Comparison of ENCODE assay signal across 10 cellular contexts in genomic region chr14:90698379-90698869, GRCh38.
DNase-seq lines count a peak whose midpoint lies in the region; ATAC-seq and TF ChIP-seq lines count a peak whose summit lies in the region.
"Had no signal": no experiment of that assay in that cellular context is flagged by ENCODE, and none has a peak within 500 bp of the region (broad histone marks: within the 10 kb centered on the region; RNA-seq: fewer than 3 reads in every experiment).

No MANE protein-coding gene starts in this region.

- DNase-seq in amygdala (lab: John Stamatoyannopoulos, UW) (peak in 52 of 56 donors; percentile 15 to 87 (median 62)), right cardiac atrium (peak; percentile 81 to 90 (median 88)), smooth muscle cell (lab: John Stamatoyannopoulos, UW; ENCODE audit: unreplicated experiment) (no peak), T-cell (no peak), HT-29 (ENCODE audit: low spot score) (no peak)
- DNase-seq in activated CD4-positive, alpha-beta memory T cell treated with anti-CD3 and anti-CD28 coated beads for 36 hours: no peak
- DNase-seq: effector CD8-positive, alpha-beta T cell had no signal

- H3K27ac ChIP-seq in HEK293 (ENCODE audit: extremely low read depth, low read depth, low read length) (no peak overlapping the region), right cardiac atrium (ENCODE audit: low read length) (peak overlapping the region; percentile 84), smooth muscle cell (ENCODE audit: low read depth) (peak overlapping the region; percentile 29)

- no peaks in the 10 kb centered on the region for H4K20me1 ChIP-seq in smooth muscle cell (ENCODE audit: low read depth)

- no peak for TF ChIP-seq CTCF in HEK293 (tag by site-specific recombination; IDR thresholded peaks at IDR 0.05)
- TF ChIP-seq CTCF in smooth muscle cell (IDR thresholded peaks at IDR 0.05; ENCODE audit: borderline replicate concordance, insufficient read depth, poor library complexity, severe bottlenecking): no peak

- H3K9me3 ChIP-seq in HEK293 (ENCODE audit: control insufficient read depth, insufficient read depth, low read depth, low read length) (no peaks in the 10 kb centered on the region), right cardiac atrium (ENCODE audit: control insufficient read depth, low read length) (no peaks in the 10 kb centered on the region), smooth muscle cell (replicated peaks; ENCODE audit: low read depth) (no peaks in the 10 kb centered on the region)

- ATAC-seq in right cardiac atrium: peak; percentile 71 to 77
- ATAC-seq in HG02571 (IDR thresholded peaks at IDR 0.05; ENCODE audit: unreplicated experiment): no peak
- ATAC-seq in T-cell (replicated peaks in 1 of 4): no peak

- H3K4me1 ChIP-seq in HEK293 (ENCODE audit: control insufficient read depth, insufficient read depth, low read length) (peaks cover 12% of the 10 kb centered on the region), right cardiac atrium (ENCODE audit: control insufficient read depth, insufficient read depth, low read length) (peaks cover 3% of the 10 kb centered on the region), smooth muscle cell (ENCODE audit: low read depth) (peaks cover 7% of the 10 kb centered on the region)

- intact Hi-C loops in right cardiac atrium (cut with DNase I): loop anchor here in 3 of 4 donors (5.0 to 10.0 kb wide), 3 partner anchors 294 to 396 kb away; no protein-coding TSS in a partner anchor
- intact Hi-C loops in activated CD4-positive, alpha-beta memory T cell treated with anti-CD3 and anti-CD28 coated beads for 36 hours (cut with micrococcal nuclease): loop anchor here (5.0 kb wide), 1 partner anchor 396 kb away; no protein-coding TSS in a partner anchor

- no peak overlapping the region for H2AFZ ChIP-seq in smooth muscle cell (ENCODE audit: low read depth)

- no peaks in the 10 kb centered on the region for H3K27me3 Mint-ChIP-seq in activated CD4-positive, alpha-beta memory T cell treated with anti-CD3 and anti-CD28 coated beads for 36 hours
- H3K27me3 Mint-ChIP-seq in T-cell: peaks cover 0 to 1% of the 10 kb centered on the region in 2 donors

- H3K4me2 ChIP-seq in smooth muscle cell: no peak overlapping the region

- 12% methylated on average over 7 of the region's 7 CpGs for WGBS in right cardiac atrium
- WGBS in smooth muscle cell (ENCODE audit: low lambda C conversion rate): 63% methylated on average over 7 of the region's 7 CpGs

- H3K4me3 ChIP-seq in HEK293 (ENCODE audit: low read depth, low read length) (no peak overlapping the region), right cardiac atrium (ENCODE audit: low read length) (no peak overlapping the region), smooth muscle cell (no peak overlapping the region)
- H3K4me3 ChIP-seq: GM12878 had no signal

- no peak overlapping the region for H3K27ac Mint-ChIP-seq in activated CD4-positive, alpha-beta memory T cell treated with anti-CD3 and anti-CD28 coated beads for 36 hours
- no peak overlapping the region for H3K27ac Mint-ChIP-seq in T-cell

- no peaks in the 10 kb centered on the region for H3K9me3 Mint-ChIP-seq in activated CD4-positive, alpha-beta memory T cell treated with anti-CD3 and anti-CD28 coated beads for 36 hours
- no peaks in the 10 kb centered on the region for H3K9me3 Mint-ChIP-seq in T-cell

- H3K36me3 ChIP-seq in HEK293 (ENCODE audit: control insufficient read depth in 2 of 2, insufficient read depth in 1 of 2, low read length in 2 of 2) (no peaks in the 10 kb centered on the region), smooth muscle cell (ENCODE audit: low read depth) (no peaks in the 10 kb centered on the region)

- no peak overlapping the region for H3K9ac ChIP-seq in smooth muscle cell (ENCODE audit: low read depth)

- H3K79me2 ChIP-seq in smooth muscle cell (ENCODE audit: low read depth): no peaks in the 10 kb centered on the region

- POLR2A ChIA-PET in HEK293 (lab: Yijun Ruan, JAX) (no interaction called here), T-cell (lab: Charles Lee) (no interaction called here)
- POLR2A ChIA-PET in activated CD4-positive, alpha-beta memory T cell treated with anti-CD3 and anti-CD28 coated beads for 36 hours (lab: Charles Lee): no interaction called here

- H3K36me3 Mint-ChIP-seq in activated CD4-positive, alpha-beta memory T cell treated with anti-CD3 and anti-CD28 coated beads for 36 hours: no peaks in the 10 kb centered on the region
- H3K36me3 Mint-ChIP-seq in T-cell: no peaks in the 10 kb centered on the region

- no peaks in the 10 kb centered on the region for H3F3A ChIP-seq in smooth muscle cell (ENCODE audit: low read depth)

- H3K4me1 Mint-ChIP-seq in activated CD4-positive, alpha-beta memory T cell treated with anti-CD3 and anti-CD28 coated beads for 36 hours (ENCODE audit: low read depth): no peaks in the 10 kb centered on the region
- peaks cover 0 to 7% (median 7%) of the 10 kb centered on the region in 3 donors for H3K4me1 Mint-ChIP-seq in T-cell

- no peaks in the 10 kb centered on the region for H3K27me3 ChIP-seq in right cardiac atrium (ENCODE audit: control insufficient read depth, insufficient read depth)
- H3K27me3 ChIP-seq in smooth muscle cell (ENCODE audit: low read depth): no peaks in the 10 kb centered on the region

- CTCF ChIA-PET in HEK293 (lab: Yijun Ruan, JAX): interaction anchor here (0.6 to 4.4 kb wide), 13 partner anchors 8 to 463 kb away, joined by 3 to 28 read pairs (median 4); no protein-coding TSS in a partner anchor
- CTCF ChIA-PET in activated CD4-positive, alpha-beta memory T cell treated with anti-CD3 and anti-CD28 coated beads for 36 hours (lab: Charles Lee): interaction anchor here (0.7 to 3.2 kb wide), 20 partner anchors 10 to 759 kb away, joined by 3 to 19 read pairs (median 5); partner anchors contain the start of gene NRDE2
- CTCF ChIA-PET in T-cell (lab: Charles Lee): interaction anchor here (1.0 to 2.6 kb wide), 6 partner anchors 10 to 396 kb away, joined by 3 to 22 read pairs (median 10); no protein-coding TSS in a partner anchor

- no peak overlapping the region for H3K4me3 Mint-ChIP-seq in activated CD4-positive, alpha-beta memory T cell treated with anti-CD3 and anti-CD28 coated beads for 36 hours
- no peak overlapping the region for H3K4me3 Mint-ChIP-seq in T-cell

TF ChIP-seq in HEK293, 187 proteins besides CTCF, POLR2A, EP300 and RAD21 (continues in another document):
- TF ChIP-seq ZNF10 (tag by site-specific recombination; IDR thresholded peaks at IDR 0.05) (no peak), ZNF335 (tag by site-specific recombination; conservative IDR thresholded peaks at IDR 0.05) (peak; percentile 65), TSHZ1 (tag by site-specific recombination; IDR thresholded peaks at IDR 0.05; ENCODE audit: borderline replicate concordance) (0 out of 2 replicates have a peak, but pooled peaks have one; percentile 36), ZXDB (tag by site-specific recombination; IDR thresholded peaks at IDR 0.05) (0 out of 2 replicates have a peak, but pooled peaks have one; percentile 33), PRDM10 (tag by site-specific recombination; IDR thresholded peaks at IDR 0.05) (peak; percentile 91), ZNF366 (tag by site-specific recombination; conservative IDR thresholded peaks at IDR 0.05) (peak; percentile 69)

Comparison
In these comparisons a context has a peak if more than half of its experiments do, and no peak if none do; other contexts are left out.
1. DNase-seq: peak in amygdala (52 of 56) and right cardiac atrium (3 of 3); none in smooth muscle cell (single experiment), activated CD4-positive, alpha-beta memory T cell treated with anti-CD3 and anti-CD28 coated beads for 36 hours (single experiment), T-cell (0 of 34) and HT-29 (single experiment).
2. ATAC-seq: peak in right cardiac atrium (2 of 2); none in HG02571 (single experiment) and T-cell (0 of 4).